In the genomic region with DNA sequence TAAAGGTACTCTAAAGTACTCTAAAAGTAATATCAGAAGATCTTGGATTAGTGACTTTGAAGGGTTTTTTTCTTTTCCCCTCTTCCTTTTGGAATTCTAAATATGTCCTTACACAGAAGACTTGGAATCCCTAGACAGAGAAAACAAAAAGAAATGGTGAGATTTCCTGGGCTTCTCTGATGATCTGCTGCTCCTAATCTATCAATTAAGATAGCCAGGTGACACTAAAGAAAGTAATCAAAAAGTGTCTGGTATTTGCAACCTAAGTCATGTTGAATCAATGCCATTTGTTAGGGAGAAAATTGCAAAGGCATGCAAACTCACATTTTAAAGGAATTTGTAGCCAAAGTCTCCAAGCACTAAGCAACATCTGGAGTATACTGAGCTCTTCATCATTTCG, we compare ENCODE assay signal across 1 cellular context.
TF ChIP-seq lines count a peak whose summit lies in the region.

No MANE protein-coding gene starts in this region.

TF ChIP-seq in SK-N-SH treated with all-trans-retinoic acid at 6 μM for 48 hours, 23 proteins besides CTCF, POLR2A, EP300 and RAD21 (continued from another document):
- TF ChIP-seq, protein P1, sequence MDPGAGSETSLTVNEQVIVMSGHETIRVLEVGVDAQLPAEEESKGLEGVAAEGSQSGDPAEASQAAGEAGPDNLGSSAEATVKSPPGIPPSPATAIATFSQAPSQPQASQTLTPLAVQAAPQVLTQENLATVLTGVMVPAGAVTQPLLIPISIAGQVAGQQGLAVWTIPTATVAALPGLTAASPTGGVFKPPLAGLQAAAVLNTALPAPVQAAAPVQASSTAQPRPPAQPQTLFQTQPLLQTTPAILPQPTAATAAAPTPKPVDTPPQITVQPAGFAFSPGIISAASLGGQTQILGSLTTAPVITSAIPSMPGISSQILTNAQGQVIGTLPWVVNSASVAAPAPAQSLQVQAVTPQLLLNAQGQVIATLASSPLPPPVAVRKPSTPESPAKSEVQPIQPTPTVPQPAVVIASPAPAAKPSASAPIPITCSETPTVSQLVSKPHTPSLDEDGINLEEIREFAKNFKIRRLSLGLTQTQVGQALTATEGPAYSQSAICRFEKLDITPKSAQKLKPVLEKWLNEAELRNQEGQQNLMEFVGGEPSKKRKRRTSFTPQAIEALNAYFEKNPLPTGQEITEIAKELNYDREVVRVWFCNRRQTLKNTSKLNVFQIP (CRISPR knock-in tag; IDR thresholded peaks at IDR 0.05; ENCODE audit: borderline replicate concordance, low read depth): no peak
- TF ChIP-seq, protein P2, sequence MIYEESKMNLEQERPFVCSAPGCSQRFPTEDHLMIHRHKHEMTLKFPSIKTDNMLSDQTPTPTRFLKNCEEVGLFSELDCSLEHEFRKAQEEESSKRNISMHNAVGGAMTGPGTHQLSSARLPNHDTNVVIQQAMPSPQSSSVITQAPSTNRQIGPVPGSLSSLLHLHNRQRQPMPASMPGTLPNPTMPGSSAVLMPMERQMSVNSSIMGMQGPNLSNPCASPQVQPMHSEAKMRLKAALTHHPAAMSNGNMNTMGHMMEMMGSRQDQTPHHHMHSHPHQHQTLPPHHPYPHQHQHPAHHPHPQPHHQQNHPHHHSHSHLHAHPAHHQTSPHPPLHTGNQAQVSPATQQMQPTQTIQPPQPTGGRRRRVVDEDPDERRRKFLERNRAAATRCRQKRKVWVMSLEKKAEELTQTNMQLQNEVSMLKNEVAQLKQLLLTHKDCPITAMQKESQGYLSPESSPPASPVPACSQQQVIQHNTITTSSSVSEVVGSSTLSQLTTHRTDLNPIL (CRISPR knock-in tag; IDR thresholded peaks at IDR 0.05; ENCODE audit: low read depth): no peak
- TF ChIP-seq ESRRG (CRISPR knock-in tag; IDR thresholded peaks at IDR 0.05): no peak
- TF ChIP-seq ZFP30 (CRISPR knock-in tag; IDR thresholded peaks at IDR 0.05): no peak
- no peak for TF ChIP-seq CSDC2 (CRISPR knock-in tag; IDR thresholded peaks at IDR 0.05)
- TF ChIP-seq BACH2 (CRISPR knock-in tag; IDR thresholded peaks at IDR 0.05; ENCODE audit: borderline replicate concordance): no peak
- TF ChIP-seq ZNF8 (CRISPR knock-in tag; IDR thresholded peaks at IDR 0.05): no peak
- TF ChIP-seq ISL1 (CRISPR knock-in tag; IDR thresholded peaks at IDR 0.05): no peak
- no peak for TF ChIP-seq GLIS3 (CRISPR knock-in tag; IDR thresholded peaks at IDR 0.05)
